In genomic region chr3:168097381-168097780, GRCh38 we compare ENCODE assay signal across 1 cellular context.
TF ChIP-seq lines count a peak whose summit lies in the region.

No MANE protein-coding gene starts in this region.

TF ChIP-seq in WTC11, 78 proteins besides CTCF, POLR2A, EP300 and RAD21 (continued from another document):
- no peak for TF ChIP-seq ATF3 (CRISPR knock-in tag; conservative IDR thresholded peaks at IDR 0.05)
TF ChIP-seq in WTC11: peak in this region for 0.
